Comparison of ENCODE assay signal across 8 cellular contexts in the genomic region with DNA sequence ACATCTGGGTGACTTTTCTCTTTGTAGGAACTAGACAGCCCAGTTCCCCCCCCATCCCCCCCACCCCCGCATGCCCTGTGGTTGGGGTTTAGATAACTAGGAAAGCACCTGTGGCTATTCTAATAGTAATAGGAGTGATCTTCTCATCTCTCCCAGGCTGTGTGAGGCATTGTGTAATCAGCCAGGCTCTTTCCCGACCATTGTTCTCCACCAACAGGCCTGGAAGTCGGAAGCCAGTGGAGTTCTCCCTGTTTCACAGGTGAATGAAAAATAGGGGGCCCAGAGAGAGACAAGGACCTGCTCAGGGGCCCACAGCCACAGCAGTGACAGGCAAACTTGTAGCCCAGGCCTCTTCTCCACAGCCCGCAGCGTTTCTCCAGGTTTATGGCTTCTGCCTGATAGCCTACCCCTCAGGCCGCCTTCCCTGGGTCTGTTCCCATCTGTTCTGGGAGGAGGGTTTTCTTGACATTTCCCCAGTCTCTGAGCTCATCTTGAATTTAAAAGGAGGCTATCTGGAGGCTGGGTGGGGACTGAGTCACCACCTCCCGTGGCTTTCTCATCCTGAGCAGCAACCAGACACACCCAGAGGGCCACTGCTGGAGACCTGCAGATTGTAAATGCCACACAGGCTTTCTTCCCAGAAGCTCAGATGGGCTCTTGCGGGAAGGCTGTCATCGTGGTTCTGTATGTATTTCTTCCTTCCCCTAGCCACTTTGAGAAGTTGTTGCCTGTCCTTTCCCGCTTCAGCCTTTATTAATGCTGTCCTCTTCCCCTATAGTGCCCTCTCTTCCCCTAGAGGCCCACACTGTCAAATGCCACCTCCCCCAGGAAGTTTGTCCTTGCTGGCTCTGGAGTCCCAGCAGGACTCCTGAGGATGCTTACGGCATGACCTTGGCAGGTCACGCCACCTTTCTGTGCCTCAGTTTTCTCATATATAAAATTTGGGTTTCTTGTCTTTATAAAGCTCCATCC.
DNase-seq lines count a peak whose midpoint lies in the region; ATAC-seq, FAIRE-seq and TF ChIP-seq lines count a peak whose summit lies in the region.

No MANE protein-coding gene starts in this region.

- DNase-seq in GM03348 (ENCODE audit: low spot score) (peak; percentile 85), NCI-H226 (peak; percentile 84), fibroblast of mammary gland (ENCODE audit: low read depth) (peak; percentile 94), posterior vena cava (ENCODE audit: low spot score) (peak; percentile 91), midbrain (lab: John Stamatoyannopoulos, UW) (no peak), GM12891 (ENCODE audit: insufficient read length, low spot score) (no peak)
- DNase-seq in activated T-cell treated with anti-CD3 and anti-CD28 coated beads, Interleukin-2, amount 50 U/mL, for 48 hours: peak; percentile 63 to 71

- H3K4me3 ChIP-seq in fibroblast of mammary gland (ENCODE audit: control insufficient read depth, low read depth, low read length): no peak overlapping the region

- no peak for ATAC-seq in HG03432 (IDR thresholded peaks at IDR 0.05; ENCODE audit: unreplicated experiment)

- intact Hi-C loops in posterior vena cava (cut with DNase I): loop anchor here in 1 of 2 donors (5.0 kb wide), 1 partner anchor 77 kb away; a partner anchor contains a TSS

- no peak for TF ChIP-seq CTCF in fibroblast of mammary gland (conservative IDR thresholded peaks at IDR 0.05; ENCODE audit: control insufficient read depth, insufficient read depth, low read depth, low read length)

- no peak for TF ChIP-seq POLR2A in GM12891 (IDR thresholded peaks at IDR 0.05; ENCODE audit: low read depth, low read length)

- FAIRE-seq in GM12891 (lab: Jason Lieb, UNC): no peak

TF ChIP-seq in GM12891, 5 proteins besides CTCF, POLR2A, EP300 and RAD21:
- TF ChIP-seq PAX5 (IDR thresholded peaks at IDR 0.05; ENCODE audit: insufficient read depth, low read length, severe bottlenecking) (no peak), POLR2AphosphoS5 (IDR thresholded peaks at IDR 0.05; ENCODE audit: low read depth, low read length) (no peak), POU2F2 (IDR thresholded peaks at IDR 0.05; ENCODE audit: low read depth, low read length) (no peak), TAF1 (IDR thresholded peaks at IDR 0.05; ENCODE audit: low read depth, low read length) (no peak), SPI1 (IDR thresholded peaks at IDR 0.05; ENCODE audit: low read depth, low read length) (no peak)

Comparison
In these comparisons a context has a peak if more than half of its experiments do, and no peak if none do; other contexts are left out.
1. DNase-seq: peak in GM03348 (single experiment), NCI-H226 (single experiment), activated T-cell treated with anti-CD3 and anti-CD28 coated beads, Interleukin-2, amount 50 U/mL, for 48 hours (2 of 2), fibroblast of mammary gland (single experiment) and posterior vena cava (single experiment); none in midbrain (single experiment) and GM12891 (single experiment).